17 cellular contexts compared by ENCODE assay signal in genomic region chr12:131939007-131939406, GRCh38. TPM values are rescaled to one million over a fixed set of nuclear protein-coding genes. Genes with fewer than 3 reads are reported as not detected.
DNase-seq lines count a peak whose midpoint lies in the region; ATAC-seq, FAIRE-seq and TF ChIP-seq lines count a peak whose summit lies in the region.
"Had no signal": no experiment of that assay in that cellular context is flagged by ENCODE, and none has a peak within 500 bp of the region (broad histone marks: within the 10 kb centered on the region; RNA-seq: fewer than 3 reads in every experiment).

No MANE protein-coding gene starts in this region.

- no peak for TF ChIP-seq RAD21 in K562 (CRISPR knock-in tag; conservative IDR thresholded peaks at IDR 0.05 in 1 of 2, IDR thresholded peaks at IDR 0.05 in 1 of 2)

- no peak for ATAC-seq in K562
- ATAC-seq: PC-3 had no signal

- H3K4ac ChIP-seq in mesenchymal stem cell (ENCODE audit: low read depth in 1 of 2, low read length in 2 of 2) = no peak overlapping the region

- H3K9ac ChIP-seq in K562 (ENCODE audit: insufficient read depth in 1 of 2, low read depth in 2 of 2, low read length in 2 of 2) (0 out of 4 replicates have a peak overlapping the region, but pooled peaks of 1 of the 2 experiments have one; percentile 56), mesenchymal stem cell (ENCODE audit: low read length) (no peak overlapping the region)

- TF ChIP-seq CTCF in K562 (IDR thresholded peaks at IDR 0.05 in 2 of 3, conservative IDR thresholded peaks at IDR 0.05 in 1 of 3; ENCODE audit: insufficient read depth in 2 of 3, low read depth in 1 of 3, low read length in 3 of 3) (no peak), spleen (IDR thresholded peaks at IDR 0.05 in 8 of 11, conservative IDR thresholded peaks at IDR 0.05 in 3 of 11) (no peak), lower leg skin (IDR thresholded peaks at IDR 0.05) (no peak)

- H4K8ac ChIP-seq in mesenchymal stem cell (ENCODE audit: low read length) = no peak overlapping the region

- peaks cover 4% of the 10 kb centered on the region; the same call in 2 of the 3 replicates for H3K79me2 ChIP-seq in K562 (ENCODE audit: control insufficient read depth, insufficient read depth, low read length)

- H2BK12ac ChIP-seq in mesenchymal stem cell (ENCODE audit: low read length in 2 of 2) = no peak overlapping the region

- H3K18ac ChIP-seq in mesenchymal stem cell (ENCODE audit: low read depth in 1 of 2, low read length in 2 of 2) = no peak overlapping the region

- in situ Hi-C loops in K562 (cut with MboI) = no loop called here

- H2AFZ ChIP-seq in K562 (ENCODE audit: low read depth, low read length) = no peak overlapping the region
- H2AFZ ChIP-seq in mesenchymal stem cell (ENCODE audit: low read depth, low read length) = no peak overlapping the region

- intact Hi-C loops in K562 (cut with micrococcal nuclease) (no loop called here), spleen (cut with DNase I; ENCODE audit: low total_unique reads) (no loop called here), lower leg skin (cut with DNase I; ENCODE audit: low total_unique reads) (no loop called here)

- CTCF ChIA-PET in K562 (lab: Yijun Ruan, JAX; ENCODE audit: low intra/inter-chr PET ratio) = no interaction called here

- no peak overlapping the region for H3K23ac ChIP-seq in mesenchymal stem cell (ENCODE audit: low read length in 2 of 2)

- TF ChIP-seq POLR2A in K562 (conservative IDR thresholded peaks at IDR 0.05) (no peak; the same call in 1 of the 2 replicates), spleen (IDR thresholded peaks at IDR 0.05) (no peak), lower leg skin (IDR thresholded peaks at IDR 0.05) (no peak)

- peaks cover 0 to 14% of the 10 kb centered on the region in 2 experiments; a peak in 1 of 5 replicates for H3K4me1 ChIP-seq in K562 (replicated peaks in 1 of 2; ENCODE audit: control insufficient read depth in 2 of 2, insufficient read depth in 2 of 2, low read length in 2 of 2)
- H3K4me1 ChIP-seq in mesenchymal stem cell (ENCODE audit: control insufficient read depth, insufficient read depth, low read depth, low read length) = no peaks in the 10 kb centered on the region
- no peaks in the 10 kb centered on the region for H3K4me1 ChIP-seq in spleen

- no peaks in the 10 kb centered on the region for H3K9me1 ChIP-seq in K562 (ENCODE audit: control insufficient read depth, insufficient read depth, low read length)

- H2AK5ac ChIP-seq in mesenchymal stem cell (ENCODE audit: low read length, severe bottlenecking) = no peak overlapping the region

- H3K27ac ChIP-seq in K562 (ENCODE audit: extremely low read depth, low read depth, low read length) = no peak overlapping the region
- no peak overlapping the region for H3K27ac ChIP-seq in mesenchymal stem cell (ENCODE audit: low read length, poor library complexity, severe bottlenecking)
- H3K27ac ChIP-seq in spleen = no peak overlapping the region

- no peak overlapping the region for H2BK5ac ChIP-seq in mesenchymal stem cell (ENCODE audit: low read depth, low read length, poor library complexity, severe bottlenecking)

- no peaks in the 10 kb centered on the region for H4K20me1 ChIP-seq in K562 (replicated peaks; ENCODE audit: control insufficient read depth, insufficient read depth, low read length)

- WGBS in K562 (ENCODE audit: insufficient coverage, low coverage, missing lambda C conversion rate) = 93% methylated on average over 14 of the region's 16 CpGs
- WGBS in mesenchymal stem cell = 98% methylated on average over 16 of the region's 16 CpGs
- 94 to 96% (median 94%) methylated on average over 16 of the region's 16 CpGs for WGBS in spleen, 5 donors
- 94% methylated on average over 16 of the region's 16 CpGs for WGBS in lower leg skin, 2 donors

- POLR2A ChIA-PET in K562 (lab: Yijun Ruan, JAX) = interaction anchor here (1.3 kb wide), 1 partner anchor 9 kb away, joined by 5 read pairs; no protein-coding TSS in a partner anchor

- no peak for TF ChIP-seq EP300 in K562 (IDR thresholded peaks at IDR 0.05; ENCODE audit: low read length)

- no TSS peak for BruUV-seq in K562 (replicated peaks; lab: Mats Ljungman, UMichigan)

- no peak overlapping the region for H2BK120ac ChIP-seq in mesenchymal stem cell (ENCODE audit: low read depth, low read length)

- H3K4me2 ChIP-seq in K562 (ENCODE audit: insufficient read depth, low read length) = no peak overlapping the region
- H3K4me2 ChIP-seq in mesenchymal stem cell (ENCODE audit: low read length, poor library complexity, severe bottlenecking) = no peak overlapping the region

- H2BK15ac ChIP-seq in mesenchymal stem cell (ENCODE audit: low read depth, poor library complexity, severe bottlenecking) = no peak overlapping the region

- peak overlapping the region; percentile 70 for H4K91ac ChIP-seq in mesenchymal stem cell (ENCODE audit: low read length)

- H3K9me3 ChIP-seq in K562 (replicated peaks; ENCODE audit: control insufficient read depth, insufficient read depth, low read depth, low read length) = no peaks in the 10 kb centered on the region
- H3K9me3 ChIP-seq in mesenchymal stem cell (ENCODE audit: control insufficient read depth, low read length) = no peaks in the 10 kb centered on the region
- no peaks in the 10 kb centered on the region for H3K9me3 ChIP-seq in spleen

- peak; percentile 37 to 77 for DNase-seq in NCI-H187 (lab: John Stamatoyannopoulos, UW)
- no peak for DNase-seq in K562 (ENCODE audit: extremely low read depth in 1 of 4, low spot score in 3 of 4)
- no peak for DNase-seq in mesenchymal stem cell
- peak; percentile 47 for DNase-seq in spleen
- DNase-seq in pons (ENCODE audit: low spot score) = no peak
- no peak for DNase-seq in NCI-H2196 (lab: John Stamatoyannopoulos, UW; ENCODE audit: unreplicated experiment)
- no peak for DNase-seq in lower leg skin (ENCODE audit: low spot score in 2 of 2)
- no peak for DNase-seq in activated T-cell treated with anti-CD3 and anti-CD28 coated beads, Interleukin-2, amount 50 U/mL, for 48 hours
- DNase-seq: ACHN, AML-193, COR-L47, HCEC 1CT, NCI-H1105, NCI-H1694, NCI-H446, NCI-H774, PC-3 had no signal

- FAIRE-seq in K562 (lab: Jason Lieb, UNC) = no peak

- H3K79me1 ChIP-seq in mesenchymal stem cell (replicated peaks; ENCODE audit: low read length, poor library complexity, severe bottlenecking) = peaks cover 34% of the 10 kb centered on the region

- no peak overlapping the region for H3K4me3 ChIP-seq in K562
- H3K4me3 ChIP-seq in mesenchymal stem cell (ENCODE audit: insufficient read depth in 1 of 2, low read depth in 1 of 2, low read length in 2 of 2) = no peak overlapping the region
- H3K4me3 ChIP-seq in spleen = no peak overlapping the region
- H3K4me3 ChIP-seq in lower leg skin (ENCODE audit: low read depth, poor library complexity, severe bottlenecking) = no peak overlapping the region

- H3K36me3 ChIP-seq in K562 (ENCODE audit: control insufficient read depth, insufficient read depth, low read length) (peaks cover 88% of the 10 kb centered on the region), mesenchymal stem cell (ENCODE audit: control insufficient read depth in 1 of 2, insufficient read depth in 2 of 2, low read depth in 1 of 2, low read length in 2 of 2) (peaks cover 58 to 80% of the 10 kb centered on the region in 2 experiments), spleen (peaks cover 7 to 100% (median 67%) of the 10 kb centered on the region in 6 donors)

- H3K27me3 ChIP-seq in K562 (ENCODE audit: control insufficient read depth in 2 of 2, insufficient read depth in 2 of 2, low read length in 2 of 2) (no peaks in the 10 kb centered on the region), mesenchymal stem cell (ENCODE audit: control insufficient read depth in 1 of 2, insufficient read depth in 1 of 2, low read length in 2 of 2) (no peaks in the 10 kb centered on the region), spleen (replicated peaks in 1 of 7) (no peaks in the 10 kb centered on the region)

- no peak overlapping the region for H3K14ac ChIP-seq in mesenchymal stem cell (ENCODE audit: low read length in 2 of 2)

RNA-seq across cellular contexts. Expression of gene PUS1, which starts 9.9 kb away (rescaled TPM):
- total RNA-seq in K562 (2011; cell fraction: chromatin; rRNA removed; ENCODE audit: low replicate concordance) = 97.0 and 232 TPM in 2 replicates
- total RNA-seq in K562 (2011; cell fraction: nucleolus; rRNA removed) = 140 and 151 TPM in 2 replicates
- total RNA-seq in K562 (2011; cell fraction: nucleoplasm; rRNA removed) = 123 and 134 TPM in 2 replicates
- total RNA-seq in K562 (2014; rRNA removed) (35.6 and 53.2 TPM in 2 replicates), K562 (2014; rRNA removed; fragmentation: Illumina TruSeq; extraction: Trizol) (13.6 and 16.4 TPM in 2 replicates), K562 (2015; rRNA removed; fragmentation: Illumina TruSeq; extraction: Trizol) (29.7 and 30.0 TPM in 2 replicates), K562 (2021) (79.3 and 90.8 TPM in 2 replicates), spleen (10 to 100 TPM; 16.0 to 42.7 (median 23.3) TPM), lower leg skin (10 to 100 TPM in 3 of 4 donors, 1 to 10 TPM in 1; 8.3 to 36.4 (median 19.0) TPM)
- polyA plus RNA-seq in K562 (2011; rRNA removed) (27.9 and 36.5 TPM in 2 replicates), K562 (2014; fragmentation: Illumina TruSeq; extraction: Trizol) (30.3 and 39.8 TPM in 2 replicates), K562 (2014; fragmentation: Nextera tagmentation; extraction: Ambion mirVana) (1 to 10 TPM; 1.9 to 3.8 TPM), K562 (2014; rRNA removed) (71.4 and 73.4 TPM in 2 replicates), spleen (10 to 100 TPM; 30.0 to 46.5 (median 41.3) TPM)
- 28.1 and 41.6 TPM in 2 replicates for polyA plus RNA-seq in K562 (2011; cell fraction: cytosol; rRNA removed)
- polyA plus RNA-seq in K562 (2011; cell fraction: nucleus; rRNA removed) = 56.2 and 84.8 TPM in 2 replicates
- polyA plus RNA-seq in K562 (2012) = 37.5 and 51.4 TPM in 2 replicates
- polyA minus RNA-seq in K562 (2011; rRNA and poly(A)+ RNA removed) = 16.8 and 21.8 TPM in 2 replicates
- 30.8 and 32.0 TPM in 2 replicates for polyA minus RNA-seq in K562 (2011; cell fraction: cytosol; rRNA and poly(A)+ RNA removed)
- 27.3 and 32.4 TPM in 2 replicates for polyA minus RNA-seq in K562 (2011; cell fraction: nucleus; rRNA and poly(A)+ RNA removed)
- 10.5 TPM for polyA plus RNA-seq in mesenchymal stem cell (2013, experiment 1 of 2)
- 10.3 TPM for polyA plus RNA-seq in mesenchymal stem cell (2013, experiment 2 of 2)

RNA-seq across cellular contexts. Expression of gene EP400, which starts 10.7 kb away (rescaled TPM):
- 149 and 175 TPM in 2 replicates for total RNA-seq in K562 (2011; cell fraction: chromatin; rRNA removed; ENCODE audit: low replicate concordance)
- 61.2 and 71.2 TPM in 2 replicates for total RNA-seq in K562 (2011; cell fraction: nucleolus; rRNA removed)
- 111 and 165 TPM in 2 replicates for total RNA-seq in K562 (2011; cell fraction: nucleoplasm; rRNA removed)
- total RNA-seq in K562 (2014; rRNA removed) = 7.7 and 12.2 TPM in 2 replicates
- 7.0 TPM in 2 replicates for total RNA-seq in K562 (2014; rRNA removed; fragmentation: Illumina TruSeq; extraction: Trizol)
- total RNA-seq in K562 (2015; rRNA removed; fragmentation: Illumina TruSeq; extraction: Trizol) = 6.9 and 8.1 TPM in 2 replicates
- 49.2 and 58.0 TPM in 2 replicates for total RNA-seq in K562 (2021)
- polyA plus RNA-seq in K562 (2011; rRNA removed) = 6.5 and 8.3 TPM in 2 replicates
- 5.4 and 6.5 TPM in 2 replicates for polyA plus RNA-seq in K562 (2011; cell fraction: cytosol; rRNA removed)
- 38.0 and 44.2 TPM in 2 replicates for polyA plus RNA-seq in K562 (2011; cell fraction: nucleus; rRNA removed)
- 27.7 and 40.7 TPM in 2 replicates for polyA plus RNA-seq in K562 (2012)
- polyA plus RNA-seq in K562 (2014; fragmentation: Illumina TruSeq; extraction: Trizol) = 29.8 and 32.3 TPM in 2 replicates
- polyA plus RNA-seq in K562 (2014; fragmentation: Nextera tagmentation; extraction: Ambion mirVana) = 1 to 10 TPM; 4.5 to 6.7 TPM
- 22.2 and 23.5 TPM in 2 replicates for polyA plus RNA-seq in K562 (2014; rRNA removed)
- 13.1 and 16.0 TPM in 2 replicates for polyA minus RNA-seq in K562 (2011; rRNA and poly(A)+ RNA removed)
- polyA minus RNA-seq in K562 (2011; cell fraction: cytosol; rRNA and poly(A)+ RNA removed) = 17.0 and 23.8 TPM in 2 replicates
- 18.7 and 27.0 TPM in 2 replicates for polyA minus RNA-seq in K562 (2011; cell fraction: nucleus; rRNA and poly(A)+ RNA removed)
- polyA plus RNA-seq in mesenchymal stem cell (2013, experiment 1 of 2) = 12.8 TPM
- 11.6 TPM for polyA plus RNA-seq in mesenchymal stem cell (2013, experiment 2 of 2)
- 10 to 100 TPM; 41.1 to 70.2 (median 48.3) TPM for total RNA-seq in spleen
- 10 to 100 TPM; 11.8 to 20.8 (median 17.5) TPM for polyA plus RNA-seq in spleen
- total RNA-seq in lower leg skin = 10 to 100 TPM; 22.0 to 45.8 (median 24.6) TPM

RNA-seq across cellular contexts. Expression of gene ULK1, which starts 44.6 kb away (rescaled TPM):
- 40.7 and 125 TPM in 2 replicates for total RNA-seq in K562 (2011; cell fraction: chromatin; rRNA removed; ENCODE audit: low replicate concordance)
- total RNA-seq in K562 (2011; cell fraction: nucleolus; rRNA removed) = 72.5 and 83.8 TPM in 2 replicates
- 47.5 and 50.5 TPM in 2 replicates for total RNA-seq in K562 (2011; cell fraction: nucleoplasm; rRNA removed)
- total RNA-seq in K562 (2014; rRNA removed) = 4.2 and 5.6 TPM in 2 replicates
- 0.83 and 0.98 TPM in 2 replicates for total RNA-seq in K562 (2014; rRNA removed; fragmentation: Illumina TruSeq; extraction: Trizol)
- total RNA-seq in K562 (2015; rRNA removed; fragmentation: Illumina TruSeq; extraction: Trizol) = 2.0 and 3.6 TPM in 2 replicates
- 17.3 and 29.4 TPM in 2 replicates for total RNA-seq in K562 (2021)
- polyA plus RNA-seq in K562 (2011; rRNA removed) = 3.2 and 6.2 TPM in 2 replicates
- 2.1 and 4.1 TPM in 2 replicates for polyA plus RNA-seq in K562 (2011; cell fraction: cytosol; rRNA removed)
- polyA plus RNA-seq in K562 (2011; cell fraction: nucleus; rRNA removed) = 62.1 and 86.4 TPM in 2 replicates
- 12.1 and 39.2 TPM in 2 replicates for polyA plus RNA-seq in K562 (2012)
- polyA plus RNA-seq in K562 (2014; fragmentation: Illumina TruSeq; extraction: Trizol) = 2.5 and 9.1 TPM in 2 replicates
- under 1 TPM; 0.15 to 0.29 TPM for polyA plus RNA-seq in K562 (2014; fragmentation: Nextera tagmentation; extraction: Ambion mirVana)
- 13.2 and 16.9 TPM in 2 replicates for polyA plus RNA-seq in K562 (2014; rRNA removed)
- polyA minus RNA-seq in K562 (2011; rRNA and poly(A)+ RNA removed) = 1.3 and 1.8 TPM in 2 replicates
- polyA minus RNA-seq in K562 (2011; cell fraction: cytosol; rRNA and poly(A)+ RNA removed) = 3.1 and 11.4 TPM in 2 replicates
- polyA minus RNA-seq in K562 (2011; cell fraction: nucleus; rRNA and poly(A)+ RNA removed) = 15.5 and 15.9 TPM in 2 replicates
- polyA plus RNA-seq in mesenchymal stem cell (2013, experiment 1 of 2) = 18.5 TPM
- 17.7 TPM for polyA plus RNA-seq in mesenchymal stem cell (2013, experiment 2 of 2)
- 10 to 100 TPM; 30.2 to 60.7 (median 55.0) TPM for total RNA-seq in spleen
- polyA plus RNA-seq in spleen = 10 to 100 TPM in 2 of 3 donors, 1 to 10 TPM in 1; 9.9 to 35.1 (median 25.3) TPM
- total RNA-seq in lower leg skin = 100 to 1,000 TPM in 1 of 4 donors, 10 to 100 TPM in 3; 42.8 to 117 (median 46.1) TPM

Comparison
In these comparisons a context has a peak if more than half of its experiments do, and no peak if none do; other contexts are left out.
1. DNase-seq: peak in NCI-H187 (2 of 2) and spleen (single experiment); none in K562 (0 of 4), mesenchymal stem cell (single experiment), pons (single experiment), NCI-H2196 (single experiment), lower leg skin (0 of 2) and activated T-cell treated with anti-CD3 and anti-CD28 coated beads, Interleukin-2, amount 50 U/mL, for 48 hours (0 of 2).